In genomic region chr1:162854245-162854860, GRCh38 we compare ENCODE assay signal across 2 cellular contexts.
TF ChIP-seq lines count a peak whose summit lies in the region.

No MANE protein-coding gene starts in this region.

TF ChIP-seq in HEK293, 187 proteins besides CTCF, POLR2A, EP300 and RAD21 (continued from another document):
- TF ChIP-seq ZNF518A (tag by site-specific recombination; conservative IDR thresholded peaks at IDR 0.05; ENCODE audit: low read depth) (0 out of 2 replicates have a peak, but pooled peaks have one; percentile 27), ZBTB21 (tag by site-specific recombination; IDR thresholded peaks at IDR 0.05) (peak; percentile 52; the same call in 1 of the 2 replicates), ZNF660 (tag by site-specific recombination; IDR thresholded peaks at IDR 0.05) (no peak), ZNF629 (tag by site-specific recombination; IDR thresholded peaks at IDR 0.05) (peak; percentile 51; the same call in 1 of the 2 replicates), ZNF776 (tag by site-specific recombination; IDR thresholded peaks at IDR 0.05; ENCODE audit: borderline replicate concordance) (no peak), ZNF654 (tag by site-specific recombination; IDR thresholded peaks at IDR 0.05; ENCODE audit: low read depth) (peak; percentile 74), SETDB1 (IDR thresholded peaks at IDR 0.05; ENCODE audit: insufficient read length, low read length) (no peak), MYNN (tag by site-specific recombination; IDR thresholded peaks at IDR 0.05; ENCODE audit: borderline replicate concordance) (no peak), ZNF76 (tag by site-specific recombination; IDR thresholded peaks at IDR 0.05; ENCODE audit: borderline replicate concordance, low read depth) (no peak), ZNF768 (tag by site-specific recombination; IDR thresholded peaks at IDR 0.05) (no peak), ZBTB11 (tag by site-specific recombination; conservative IDR thresholded peaks at IDR 0.05; ENCODE audit: low read depth) (no peak), ZNF335 (tag by site-specific recombination; conservative IDR thresholded peaks at IDR 0.05) (peak; percentile 23; the same call in 1 of the 2 replicates)
TF ChIP-seq in HEK293: peak in this region for 6.

TF ChIP-seq in SK-N-SH treated with all-trans-retinoic acid at 6 μM for 48 hours, 23 proteins besides CTCF, POLR2A, EP300 and RAD21 (continued from another document):
- TF ChIP-seq TSHZ2 (CRISPR knock-in tag; IDR thresholded peaks at IDR 0.05) (no peak), ZFP3 (CRISPR knock-in tag; IDR thresholded peaks at IDR 0.05) (no peak), OSR1 (CRISPR knock-in tag; IDR thresholded peaks at IDR 0.05) (no peak), SNAI2 (CRISPR knock-in tag; IDR thresholded peaks at IDR 0.05) (no peak), TOX (CRISPR knock-in tag; IDR thresholded peaks at IDR 0.05; ENCODE audit: borderline replicate concordance) (no peak), TCF4 (CRISPR knock-in tag; IDR thresholded peaks at IDR 0.05; ENCODE audit: borderline replicate concordance) (no peak)
